14 cellular contexts compared by ENCODE assay signal in the genomic region with DNA sequence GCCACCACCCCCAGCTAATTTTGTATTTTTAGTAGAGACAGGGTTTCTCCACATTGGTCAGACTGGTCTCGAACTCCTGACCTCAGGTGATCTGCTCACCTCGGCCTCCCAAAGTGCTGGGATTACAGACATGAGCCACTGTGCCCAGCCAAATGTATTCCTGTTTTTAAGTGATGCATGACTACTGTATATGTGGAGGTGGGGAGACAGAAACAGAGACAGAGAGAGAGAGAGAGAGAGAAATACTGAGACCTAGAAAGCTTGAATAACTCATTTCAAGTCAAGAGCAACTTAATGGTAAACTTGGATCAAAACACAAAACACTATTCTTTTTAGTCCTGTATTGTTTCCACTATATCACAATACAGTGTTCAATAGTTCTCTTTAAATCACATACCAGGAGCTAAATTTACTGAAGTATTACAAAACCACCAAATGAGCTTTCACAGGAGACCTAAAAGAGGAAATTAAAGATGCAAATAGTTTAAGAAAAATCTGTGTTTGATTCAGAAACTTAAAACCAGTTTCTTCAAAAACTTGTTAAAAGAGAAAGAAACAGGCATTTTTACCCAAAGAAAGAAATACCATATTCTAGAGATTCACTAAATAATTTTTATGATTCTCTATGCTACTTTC.
DNase-seq lines count a peak whose midpoint lies in the region; ATAC-seq and TF ChIP-seq lines count a peak whose summit lies in the region.
"Had no signal": no experiment of that assay in that cellular context is flagged by ENCODE, and none has a peak within 500 bp of the region (broad histone marks: within the 10 kb centered on the region; RNA-seq: fewer than 3 reads in every experiment).

No MANE protein-coding gene starts in this region.

- H3K4me1 Mint-ChIP-seq in activated CD4-positive, alpha-beta T cell treated with anti-CD3 and anti-CD28 coated beads, Interleukin-2, amount 10 ng/mL, durations not matched to agents 7 days and 5 days = peaks cover 14% of the 10 kb centered on the region
- H3K4me1 Mint-ChIP-seq in CD8-positive, alpha-beta memory T cell = peaks cover 6 to 31% (median 20%) of the 10 kb centered on the region in 3 donors

- peaks cover 11% of the 10 kb centered on the region for H3K4me1 ChIP-seq in PC-3 (ENCODE audit: insufficient read depth, low read length)
- H3K4me1 ChIP-seq in spleen = peaks cover 0 to 20% (median 9%) of the 10 kb centered on the region in 6 donors
- H3K4me1 ChIP-seq in CD8-positive, alpha-beta memory T cell (ENCODE audit: insufficient read depth, low read length) = no peaks in the 10 kb centered on the region
- H3K4me1 ChIP-seq: pancreas had no signal

- no peaks in the 10 kb centered on the region for H4K20me1 ChIP-seq in PC-3 (ENCODE audit: low read length)

- H3K4me2 ChIP-seq in PC-3 (ENCODE audit: low read length) = no peak overlapping the region

- TF ChIP-seq POLR2A in spleen (IDR thresholded peaks at IDR 0.05) = no peak

- no peak overlapping the region for H3K9ac ChIP-seq in PC-3 (ENCODE audit: low read length)

- ATAC-seq in HG03108 (IDR thresholded peaks at IDR 0.05; ENCODE audit: unreplicated experiment) = peak; percentile 17
- no peak for ATAC-seq in PC-3
- ATAC-seq: pancreas had no signal

- H3K27me3 ChIP-seq in PC-3 (ENCODE audit: low read length) (no peaks in the 10 kb centered on the region), spleen (replicated peaks in 1 of 7) (no peaks in the 10 kb centered on the region)
- H3K27me3 ChIP-seq in CD8-positive, alpha-beta memory T cell (ENCODE audit: insufficient read depth, low read length, poor library complexity, severe bottlenecking) = no peaks in the 10 kb centered on the region
- H3K27me3 ChIP-seq: pancreas, testis had no signal

- no peaks in the 10 kb centered on the region for H3K9me3 ChIP-seq in PC-3 (ENCODE audit: low read length)
- no peaks in the 10 kb centered on the region for H3K9me3 ChIP-seq in spleen
- no peaks in the 10 kb centered on the region for H3K9me3 ChIP-seq in CD8-positive, alpha-beta memory T cell (ENCODE audit: low read length)
- H3K9me3 ChIP-seq: pancreas, testis had no signal

- H2AFZ ChIP-seq in PC-3 (ENCODE audit: low read length) = peak overlapping the region; percentile 10; the same call in 1 of the 2 replicates

- CTCF ChIA-PET in activated CD4-positive, alpha-beta T cell treated with anti-CD3 and anti-CD28 coated beads, Interleukin-2, amount 10 ng/mL, durations not matched to agents 7 days and 5 days (lab: Charles Lee) = interaction anchor here (1.4 kb wide), 1 partner anchor 10 kb away, joined by 4 read pairs; no protein-coding TSS in a partner anchor
- CTCF ChIA-PET in PC-3 (lab: Charles Lee) = no interaction called here
- CTCF ChIA-PET in CD8-positive, alpha-beta memory T cell (lab: Charles Lee) = no interaction called here

- H3K9me2 ChIP-seq in PC-3 (replicated peaks; ENCODE audit: low read length) = no peaks in the 10 kb centered on the region

- H3K36me3 Mint-ChIP-seq in activated CD4-positive, alpha-beta T cell treated with anti-CD3 and anti-CD28 coated beads, Interleukin-2, amount 10 ng/mL, durations not matched to agents 7 days and 5 days (ENCODE audit: low read depth) = peaks cover 5% of the 10 kb centered on the region
- no peaks in the 10 kb centered on the region for H3K36me3 Mint-ChIP-seq in CD8-positive, alpha-beta memory T cell

- no peak for TF ChIP-seq CTCF in PC-3 (conservative IDR thresholded peaks at IDR 0.05; ENCODE audit: low read depth, low read length)
- no peak for TF ChIP-seq CTCF in spleen (IDR thresholded peaks at IDR 0.05 in 8 of 11, conservative IDR thresholded peaks at IDR 0.05 in 3 of 11)

- BruUV-seq in PC-3 (replicated peaks; lab: Mats Ljungman, UMichigan) = no TSS peak

- H3K27ac ChIP-seq in PC-3 (ENCODE audit: low read length) (no peak overlapping the region), spleen (peak overlapping the region in 7 of 8 donors; percentile 0 to 63 (median 50))
- no peak overlapping the region for H3K27ac ChIP-seq in CD8-positive, alpha-beta memory T cell (ENCODE audit: low read depth, low read length)
- H3K27ac ChIP-seq: pancreas, testis had no signal

- DNase-seq in activated CD4-positive, alpha-beta T cell treated with anti-CD3 and anti-CD28 coated beads, Interleukin-2, amount 10 ng/mL, durations not matched to agents 7 days and 5 days = no peak
- DNase-seq in activated CD4-positive, alpha-beta T cell treated with anti-CD3 and anti-CD28 coated beads for 48 hours = no peak
- DNase-seq in PC-3 (no peak), spleen (no peak), KG1 (lab: John Stamatoyannopoulos, UW) (no peak), dermis blood vessel endothelial cell (no peak)
- DNase-seq in CD8-positive, alpha-beta memory T cell = no peak
- DNase-seq: activated T-cell treated with anti-CD3 and anti-CD28 coated beads, Interleukin-2, amount 50 U/mL, for 1 hour; central memory CD4-positive, alpha-beta T cell; NCI-H1048; pancreas; testis had no signal

- peak overlapping the region; percentile 65 for H3K27ac Mint-ChIP-seq in activated CD4-positive, alpha-beta T cell treated with anti-CD3 and anti-CD28 coated beads, Interleukin-2, amount 10 ng/mL, durations not matched to agents 7 days and 5 days
- peak overlapping the region in 2 of 8 donors; percentile 36 to 52 for H3K27ac Mint-ChIP-seq in CD8-positive, alpha-beta memory T cell
- H3K27ac Mint-ChIP-seq: T-helper 1 cell treated with Interleukin-12 subunit alpha and Interleukin-12 subunit beta and Interleukin-4 antibody, amounts not matched to agents 30 μg/mL and 1 μg/mL, for 36 hours had no signal

- H3K4me3 ChIP-seq in PC-3 (ENCODE audit: low read length) (no peak overlapping the region), spleen (no peak overlapping the region)
- no peak overlapping the region for H3K4me3 ChIP-seq in CD8-positive, alpha-beta memory T cell (ENCODE audit: low read length)
- H3K4me3 ChIP-seq: pancreas, testis had no signal

- H3K4me3 Mint-ChIP-seq in activated CD4-positive, alpha-beta T cell treated with anti-CD3 and anti-CD28 coated beads, Interleukin-2, amount 10 ng/mL, durations not matched to agents 7 days and 5 days = no peak overlapping the region
- no peak overlapping the region for H3K4me3 Mint-ChIP-seq in CD8-positive, alpha-beta memory T cell
- H3K4me3 Mint-ChIP-seq: T-helper 1 cell treated with Interleukin-12 subunit alpha and Interleukin-12 subunit beta and Interleukin-4 antibody, amounts not matched to agents 30 μg/mL and 1 μg/mL, for 36 hours had no signal

- no peaks in the 10 kb centered on the region for H3K27me3 Mint-ChIP-seq in activated CD4-positive, alpha-beta T cell treated with anti-CD3 and anti-CD28 coated beads, Interleukin-2, amount 10 ng/mL, durations not matched to agents 7 days and 5 days
- no peaks in the 10 kb centered on the region for H3K27me3 Mint-ChIP-seq in CD8-positive, alpha-beta memory T cell

- no peaks in the 10 kb centered on the region for H3F3A ChIP-seq in PC-3 (ENCODE audit: low read length, unreplicated experiment)

- intact Hi-C loops in PC-3 (cut with micrococcal nuclease) (no loop called here), spleen (cut with DNase I; ENCODE audit: low total_unique reads) (no loop called here)

- peaks cover 9% of the 10 kb centered on the region for H3K9me3 Mint-ChIP-seq in activated CD4-positive, alpha-beta T cell treated with anti-CD3 and anti-CD28 coated beads, Interleukin-2, amount 10 ng/mL, durations not matched to agents 7 days and 5 days
- no peaks in the 10 kb centered on the region for H3K9me3 Mint-ChIP-seq in CD8-positive, alpha-beta memory T cell

- H3K79me2 ChIP-seq in PC-3 (ENCODE audit: low read length) = no peaks in the 10 kb centered on the region

- 81 to 98% (median 89%) methylated on average over 2 of the region's 2 CpGs for WGBS in spleen, 5 donors

- H3K36me3 ChIP-seq in PC-3 (ENCODE audit: low read depth, low read length) (no peaks in the 10 kb centered on the region), spleen (no peaks in the 10 kb centered on the region)
- no peaks in the 10 kb centered on the region for H3K36me3 ChIP-seq in CD8-positive, alpha-beta memory T cell (ENCODE audit: insufficient read depth, low read length)
- H3K36me3 ChIP-seq: pancreas had no signal

- POLR2A ChIA-PET in activated CD4-positive, alpha-beta T cell treated with anti-CD3 and anti-CD28 coated beads, Interleukin-2, amount 10 ng/mL, durations not matched to agents 7 days and 5 days (lab: Charles Lee) = no interaction called here
- POLR2A ChIA-PET in PC-3 (lab: Charles Lee; ENCODE audit: unreplicated experiment) = no interaction called here
- POLR2A ChIA-PET in CD8-positive, alpha-beta memory T cell (lab: Charles Lee) = no interaction called here

Comparison
In these comparisons a context has a peak if more than half of its experiments do, and no peak if none do; other contexts are left out.
1. H3K27ac ChIP-seq: peak in spleen (7 of 8); none in PC-3 (single experiment) and CD8-positive, alpha-beta memory T cell (single experiment).